Comparison of ENCODE assay signal across 1 cellular context in the genomic region with DNA sequence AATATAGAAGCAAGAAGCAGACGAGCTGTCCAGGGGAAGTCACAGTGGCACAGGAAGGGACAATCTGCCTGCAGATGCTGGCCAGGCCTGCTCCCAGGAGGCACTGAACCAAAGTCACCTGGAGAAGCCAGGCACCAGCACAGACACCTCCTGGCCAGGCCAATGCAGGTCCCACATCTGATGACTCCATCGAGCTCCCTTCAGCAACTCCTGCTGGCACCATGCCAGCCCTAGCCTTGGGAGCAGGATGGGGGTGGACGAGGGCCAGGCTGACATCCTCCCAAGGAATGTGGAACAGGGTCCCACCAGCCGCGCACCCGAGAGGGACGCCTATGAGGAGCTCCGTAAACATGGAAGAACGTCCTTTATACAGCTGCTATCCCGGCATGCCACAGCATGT.
TF ChIP-seq lines count a peak whose summit lies in the region.

No MANE protein-coding gene starts in this region.

TF ChIP-seq in A549, 52 proteins besides CTCF, POLR2A, EP300 and RAD21 (continued from another document):
- TF ChIP-seq, protein P1, sequence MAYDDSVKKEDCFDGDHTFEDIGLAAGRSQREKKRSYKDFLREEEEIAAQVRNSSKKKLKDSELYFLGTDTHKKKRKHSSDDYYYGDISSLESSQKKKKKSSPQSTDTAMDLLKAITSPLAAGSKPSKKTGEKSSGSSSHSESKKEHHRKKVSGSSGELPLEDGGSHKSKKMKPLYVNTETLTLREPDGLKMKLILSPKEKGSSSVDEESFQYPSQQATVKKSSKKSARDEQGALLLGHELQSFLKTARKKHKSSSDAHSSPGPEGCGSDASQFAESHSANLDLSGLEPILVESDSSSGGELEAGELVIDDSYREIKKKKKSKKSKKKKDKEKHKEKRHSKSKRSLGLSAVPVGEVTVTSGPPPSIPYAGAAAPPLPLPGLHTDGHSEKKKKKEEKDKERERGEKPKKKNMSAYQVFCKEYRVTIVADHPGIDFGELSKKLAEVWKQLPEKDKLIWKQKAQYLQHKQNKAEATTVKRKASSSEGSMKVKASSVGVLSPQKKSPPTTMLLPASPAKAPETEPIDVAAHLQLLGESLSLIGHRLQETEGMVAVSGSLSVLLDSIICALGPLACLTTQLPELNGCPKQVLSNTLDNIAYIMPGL (CRISPR knock-in tag; IDR thresholded peaks at IDR 0.05; ENCODE audit: borderline replicate concordance), result no peak
TF ChIP-seq in A549: peak in this region for 0.
